Comparison of ENCODE assay signal across 8 cellular contexts in genomic region chr19:2269244-2270156, GRCh38. TPM values are rescaled to one million over a fixed set of nuclear protein-coding genes. Genes with fewer than 3 reads are reported as not detected.
DNase-seq lines count a peak whose midpoint lies in the region; ATAC-seq and TF ChIP-seq lines count a peak whose summit lies in the region.

No MANE protein-coding gene starts in this region.

- no peaks in the 10 kb centered on the region for H3K9me3 Mint-ChIP-seq in T-helper 1 cell treated with Interleukin-12 subunit alpha and Interleukin-12 subunit beta and Interleukin-4 antibody, amounts not matched to agents 30 μg/mL and 1 μg/mL, for 36 hours

- TF ChIP-seq POLR2A in uterus (IDR thresholded peaks at IDR 0.05), result peak; percentile 99 to 100

- ATAC-seq in HG02840 (IDR thresholded peaks at IDR 0.05; ENCODE audit: low FRiP score, unreplicated experiment), result peak; percentile 55

- H3K27me3 Mint-ChIP-seq in T-helper 1 cell treated with Interleukin-12 subunit alpha and Interleukin-12 subunit beta and Interleukin-4 antibody, amounts not matched to agents 30 μg/mL and 1 μg/mL, for 36 hours (ENCODE audit: low read depth), result no peaks in the 10 kb centered on the region

- peak overlapping the region; percentile 97 for H3K27ac ChIP-seq in angular gyrus (ENCODE audit: low read depth, low read length)
- peak overlapping the region; percentile 99 to 100 for H3K27ac ChIP-seq in right atrium auricular region
- H3K27ac ChIP-seq in uterus, result peak overlapping the region; percentile 98 to 100

- TF ChIP-seq CTCF in GM12874 (IDR thresholded peaks at IDR 0.05; ENCODE audit: insufficient read depth, low read depth, low read length) (0 out of 2 replicates have a peak, but pooled peaks have one; percentile 9), right atrium auricular region (IDR thresholded peaks at IDR 0.05) (no peak), uterus (IDR thresholded peaks at IDR 0.05) (peak in 1 of 4 experiments; percentile 69)

- H3K27me3 ChIP-seq in right atrium auricular region, result no peaks in the 10 kb centered on the region
- H3K27me3 ChIP-seq in uterus, result no peaks in the 10 kb centered on the region

- DNase-seq in NCI-H1694 (lab: John Stamatoyannopoulos, UW), result peak; percentile 75
- peak; percentile 98 for DNase-seq in right atrium auricular region (ENCODE audit: low spot score)
- peak; percentile 80 for DNase-seq in pulmonary artery endothelial cell (ENCODE audit: low read depth, low spot score)
- DNase-seq in uterus, result peak; percentile 98 to 99

- no peaks in the 10 kb centered on the region for H3K9me3 ChIP-seq in right atrium auricular region
- H3K9me3 ChIP-seq in uterus, result no peaks in the 10 kb centered on the region

- H3K4me3 Mint-ChIP-seq in T-helper 1 cell treated with Interleukin-12 subunit alpha and Interleukin-12 subunit beta and Interleukin-4 antibody, amounts not matched to agents 30 μg/mL and 1 μg/mL, for 36 hours, result peak overlapping the region; percentile 90

- H3K4me1 Mint-ChIP-seq in T-helper 1 cell treated with Interleukin-12 subunit alpha and Interleukin-12 subunit beta and Interleukin-4 antibody, amounts not matched to agents 30 μg/mL and 1 μg/mL, for 36 hours (ENCODE audit: low read depth), result peaks cover 28% of the 10 kb centered on the region

- H3K36me3 Mint-ChIP-seq in T-helper 1 cell treated with Interleukin-12 subunit alpha and Interleukin-12 subunit beta and Interleukin-4 antibody, amounts not matched to agents 30 μg/mL and 1 μg/mL, for 36 hours (ENCODE audit: low read depth), result peaks cover 22% of the 10 kb centered on the region

- intact Hi-C loops in uterus (cut with DNase I; ENCODE audit: low total_unique reads), result loop anchor here (5.0 to 10.0 kb wide), 2 partner anchors 32 to 115 kb away; partner anchors contain the start of genes AP3D1, PLEKHJ1 and SF3A2

- H3K4me3 ChIP-seq in right atrium auricular region (peak overlapping the region; percentile 79 to 100), uterus (peak overlapping the region; percentile 98 to 99)

- H3K4me1 ChIP-seq in right atrium auricular region, result peaks cover 0 to 52% of the 10 kb centered on the region in 2 donors
- peaks cover 3 to 12% of the 10 kb centered on the region in 2 donors for H3K4me1 ChIP-seq in uterus

- H3K36me3 ChIP-seq in right atrium auricular region, result peaks cover 31% of the 10 kb centered on the region
- H3K36me3 ChIP-seq in uterus, result no peaks in the 10 kb centered on the region

- H3K27ac Mint-ChIP-seq in T-helper 1 cell treated with Interleukin-12 subunit alpha and Interleukin-12 subunit beta and Interleukin-4 antibody, amounts not matched to agents 30 μg/mL and 1 μg/mL, for 36 hours, result peak overlapping the region; percentile 87

RNA-seq across cellular contexts. Expression of gene PEAK3, which starts 12.5 kb away (rescaled TPM):
- total RNA-seq in right atrium auricular region (1 to 10 TPM; 1.5 to 1.9 TPM), pulmonary artery endothelial cell (not detected in 2 replicates), uterus (under 1 TPM in 2 of 4 donors, not detected in 2; 0.26 to 0.40 TPM)

RNA-seq across cellular contexts. Expression of gene JSRP1, which starts 13.3 kb away (rescaled TPM):
- total RNA-seq in right atrium auricular region, result under 1 TPM in 1 of 2 donors, not detected in 1; 0.39 TPM
- total RNA-seq in pulmonary artery endothelial cell, result 0.07 and 0.39 TPM in 2 replicates
- not detected for total RNA-seq in uterus

RNA-seq across cellular contexts. Expression of gene AMH, which starts 20.4 kb away (rescaled TPM):
- under 1 TPM in 1 of 2 donors, not detected in 1; 0.98 TPM for total RNA-seq in right atrium auricular region
- 0.86 and 1.1 TPM in 2 replicates for total RNA-seq in pulmonary artery endothelial cell
- total RNA-seq in uterus, result 1 to 10 TPM in 1 of 4 donors, under 1 TPM in 1, not detected in 2; 0.35 to 3.5 TPM

RNA-seq across cellular contexts. Expression of gene SF3A2, which starts 32.9 kb away (rescaled TPM):
- total RNA-seq in right atrium auricular region (10 to 100 TPM; 17.3 to 30.4 TPM), pulmonary artery endothelial cell (45.0 and 50.4 TPM in 2 replicates), uterus (100 to 1,000 TPM in 1 of 4 donors, 10 to 100 TPM in 3; 33.2 to 107 (median 50.6) TPM)

RNA-seq across cellular contexts. Expression of gene PLEKHJ1, which starts 33.4 kb away (rescaled TPM):
- total RNA-seq in right atrium auricular region (10 to 100 TPM; 44.1 to 53.0 TPM), pulmonary artery endothelial cell (55.3 and 63.0 TPM in 2 replicates), uterus (10 to 100 TPM in 3 of 4 donors, 1 to 10 TPM in 1; 5.9 to 56.7 (median 30.1) TPM)

Comparison
In these comparisons a context has a peak if more than half of its experiments do, and no peak if none do; other contexts are left out.
1. Peak in every context shown above with its lines: DNase-seq, ATAC-seq, H3K4me3 ChIP-seq and H3K27ac ChIP-seq.